Comparison of ENCODE assay signal across 8 cellular contexts in the genomic region with DNA sequence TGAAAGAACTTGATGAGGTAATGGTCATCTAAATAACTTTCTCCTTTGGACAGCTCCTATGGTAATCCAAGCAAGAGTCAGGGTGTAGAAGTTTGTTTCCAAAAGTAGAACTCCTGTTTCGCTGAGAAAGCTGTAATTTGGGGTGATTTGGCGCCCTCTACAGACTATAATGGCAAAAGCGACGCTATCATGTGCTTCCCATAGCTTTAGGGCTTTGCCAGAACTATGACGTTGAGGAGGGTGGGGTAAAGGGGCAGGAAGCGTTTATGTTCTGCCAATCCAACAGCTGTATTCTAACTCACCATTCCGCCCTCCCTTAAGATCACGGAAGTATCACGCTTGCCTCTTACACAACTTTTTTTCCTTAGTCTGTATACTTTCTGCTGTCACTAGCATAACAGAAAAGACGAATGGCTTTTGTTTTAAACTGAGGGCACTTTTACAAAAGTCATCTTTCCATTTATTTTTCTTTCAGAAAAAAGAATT. TPM values are rescaled to one million over a fixed set of nuclear protein-coding genes. Genes with fewer than 3 reads are reported as not detected.
DNase-seq lines count a peak whose midpoint lies in the region; ATAC-seq and TF ChIP-seq lines count a peak whose summit lies in the region.

A gene with protein sequence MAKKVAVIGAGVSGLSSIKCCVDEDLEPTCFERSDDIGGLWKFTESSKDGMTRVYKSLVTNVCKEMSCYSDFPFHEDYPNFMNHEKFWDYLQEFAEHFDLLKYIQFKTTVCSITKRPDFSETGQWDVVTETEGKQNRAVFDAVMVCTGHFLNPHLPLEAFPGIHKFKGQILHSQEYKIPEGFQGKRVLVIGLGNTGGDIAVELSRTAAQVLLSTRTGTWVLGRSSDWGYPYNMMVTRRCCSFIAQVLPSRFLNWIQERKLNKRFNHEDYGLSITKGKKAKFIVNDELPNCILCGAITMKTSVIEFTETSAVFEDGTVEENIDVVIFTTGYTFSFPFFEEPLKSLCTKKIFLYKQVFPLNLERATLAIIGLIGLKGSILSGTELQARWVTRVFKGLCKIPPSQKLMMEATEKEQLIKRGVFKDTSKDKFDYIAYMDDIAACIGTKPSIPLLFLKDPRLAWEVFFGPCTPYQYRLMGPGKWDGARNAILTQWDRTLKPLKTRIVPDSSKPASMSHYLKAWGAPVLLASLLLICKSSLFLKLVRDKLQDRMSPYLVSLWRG (plus strand): TSS at position 349 of the 486 bp plus-strand sequence. CDS start 5,643 bp downstream, outside the sequence.

- H2AFZ ChIP-seq in OCI-LY7 (ENCODE audit: low read length) = peak within 1 kb of the TSS; percentile 95

- no peaks in the 10 kb centered on the region for H3K79me2 ChIP-seq in OCI-LY7 (ENCODE audit: insufficient read depth, low read depth, low read length)

- TF ChIP-seq CTCF in OCI-LY7 (conservative IDR thresholded peaks at IDR 0.05; ENCODE audit: low read length) (peak; percentile 99), esophagus muscularis mucosa (IDR thresholded peaks at IDR 0.05) (peak; percentile 78 to 87 (median 83))

- H3K27ac Mint-ChIP-seq in IgD-negative memory B cell = peak within 1 kb of the TSS; percentile 28 to 86 (median 63)
- H3K27ac Mint-ChIP-seq in naive B cell = peak within 1 kb of the TSS; percentile 84 to 98 (median 94)
- H3K27ac Mint-ChIP-seq in stimulated activated effector memory CD8-positive, alpha-beta T cell treated with anti-CD3 and anti-CD28 coated beads, Interleukin-12 subunit alpha, Interleukin-12 subunit beta, amount 100 ng/mL, for 72 hours = peak within 1 kb of the TSS; percentile 86

- DNase-seq in DMS153 treated with DMSO at 0.1 percent for 48 hours (lab: John Stamatoyannopoulos, UW; ENCODE audit: unreplicated experiment) (peak; percentile 96), OCI-LY7 (ENCODE audit: low spot score) (peak; percentile 98), activated T-cell treated with anti-CD3 and anti-CD28 coated beads for 4 hours (peak; percentile 75), esophagus muscularis mucosa (ENCODE audit: extremely low spot score) (peak; percentile 97), naive B cell (peak; percentile 87)
- peak; percentile 37 to 81 for DNase-seq in stimulated activated effector memory CD8-positive, alpha-beta T cell treated with anti-CD3 and anti-CD28 coated beads, Interleukin-12 subunit alpha, Interleukin-12 subunit beta, amount 100 ng/mL, for 72 hours (ENCODE audit: low spot score in 2 of 2)

- CTCF ChIA-PET in OCI-LY7 (lab: Charles Lee; ENCODE audit: unreplicated experiment) = interaction anchor here (0.6 to 2.0 kb wide), 16 partner anchors 26 to 1634 kb away, joined by 3 to 32 read pairs (median 4); a partner anchor contains a TSS

- POLR2A ChIA-PET in OCI-LY7 (lab: Charles Lee) = interaction anchor here (0.7 to 3.2 kb wide), 23 partner anchors 9 to 623 kb away, joined by 3 to 28 read pairs (median 4); a partner anchor contains a TSS

- ATAC-seq in GM21576 (IDR thresholded peaks at IDR 0.05; ENCODE audit: unreplicated experiment) (peak; percentile 100), naive B cell (ENCODE audit: low read depth in 2 of 2) (peak; percentile 99 to 100)
- peak; percentile 100 for ATAC-seq in stimulated activated effector memory CD8-positive, alpha-beta T cell treated with anti-CD3 and anti-CD28 coated beads, Interleukin-12 subunit alpha, Interleukin-12 subunit beta, amount 100 ng/mL, for 72 hours

- H3K9me3 Mint-ChIP-seq in IgD-negative memory B cell = no peaks in the 10 kb centered on the region
- peaks cover 0 to 5% (median 2%) of the 10 kb centered on the region in 7 donors for H3K9me3 Mint-ChIP-seq in naive B cell
- H3K9me3 Mint-ChIP-seq in stimulated activated effector memory CD8-positive, alpha-beta T cell treated with anti-CD3 and anti-CD28 coated beads, Interleukin-12 subunit alpha, Interleukin-12 subunit beta, amount 100 ng/mL, for 72 hours = no peaks in the 10 kb centered on the region

- H4K20me1 ChIP-seq in OCI-LY7 (ENCODE audit: insufficient read depth, low read length) = no peaks in the 10 kb centered on the region

- H3K27me3 ChIP-seq in esophagus muscularis mucosa = no peaks in the 10 kb centered on the region

- H3K36me3 Mint-ChIP-seq in IgD-negative memory B cell = peaks cover 5% of the 10 kb centered on the region
- H3K36me3 Mint-ChIP-seq in naive B cell = peaks cover 3 to 10% of the 10 kb centered on the region in 2 donors
- H3K36me3 Mint-ChIP-seq in stimulated activated effector memory CD8-positive, alpha-beta T cell treated with anti-CD3 and anti-CD28 coated beads, Interleukin-12 subunit alpha, Interleukin-12 subunit beta, amount 100 ng/mL, for 72 hours = no peaks in the 10 kb centered on the region

- H3K4me3 ChIP-seq in OCI-LY7 (ENCODE audit: low read depth, low read length, poor library complexity, severe bottlenecking) (peak within 1 kb of the TSS; percentile 64), esophagus muscularis mucosa (peak within 1 kb of the TSS; percentile 24 to 42 (median 38))

- H3K9me2 ChIP-seq in OCI-LY7 (ENCODE audit: insufficient read depth, low read length) = no peaks in the 10 kb centered on the region

- H3K27me3 Mint-ChIP-seq in IgD-negative memory B cell = no peaks in the 10 kb centered on the region
- H3K27me3 Mint-ChIP-seq in naive B cell = no peaks in the 10 kb centered on the region

- H3K4me2 ChIP-seq in OCI-LY7 (ENCODE audit: low read length) = peak within 1 kb of the TSS; percentile 80

- peak within 1 kb of the TSS; percentile 52 for H3K27ac ChIP-seq in OCI-LY7 (ENCODE audit: low read depth, low read length, poor library complexity, severe bottlenecking)
- H3K27ac ChIP-seq in esophagus muscularis mucosa (replicated peaks in 1 of 4) = peak within 1 kb of the TSS; percentile 69 to 79 (median 74)

- 2% methylated on average over 10 of the region's 10 CpGs for WGBS in esophagus muscularis mucosa

- BruUV-seq in OCI-LY7 (replicated peaks; lab: Mats Ljungman, UMichigan) = no TSS peak

- no peak for TF ChIP-seq EP300 in esophagus muscularis mucosa (IDR thresholded peaks at IDR 0.05)

- peak within 1 kb of the TSS; percentile 60 to 80 (median 72) for H3K4me3 Mint-ChIP-seq in IgD-negative memory B cell
- peak within 1 kb of the TSS; percentile 62 to 90 (median 78) for H3K4me3 Mint-ChIP-seq in naive B cell
- H3K4me3 Mint-ChIP-seq in stimulated activated effector memory CD8-positive, alpha-beta T cell treated with anti-CD3 and anti-CD28 coated beads, Interleukin-12 subunit alpha, Interleukin-12 subunit beta, amount 100 ng/mL, for 72 hours = peak within 1 kb of the TSS; percentile 63

- H3K36me3 ChIP-seq in OCI-LY7 (ENCODE audit: insufficient read depth, low read length) = no peaks in the 10 kb centered on the region
- peaks cover 0 to 6% (median 0%) of the 10 kb centered on the region in 4 donors for H3K36me3 ChIP-seq in esophagus muscularis mucosa

- H3K4me1 ChIP-seq in OCI-LY7 (ENCODE audit: insufficient read depth, low read length, poor library complexity, severe bottlenecking) (peaks cover 16% of the 10 kb centered on the region), esophagus muscularis mucosa (peaks cover 5 to 17% (median 16%) of the 10 kb centered on the region in 4 donors)

- intact Hi-C loops in OCI-LY7 (cut with micrococcal nuclease; ENCODE audit: unreplicated experiment) (loop anchor here (1.0 to 10.0 kb wide), 8 partner anchors 62 to 782 kb away; a partner anchor contains a TSS), esophagus muscularis mucosa (cut with DNase I) (loop anchor here (2.0 to 10.0 kb wide), 3 partner anchors 67 to 347 kb away; no protein-coding TSS in a partner anchor)

- TF ChIP-seq POLR2A in esophagus muscularis mucosa (IDR thresholded peaks at IDR 0.05; ENCODE audit: low read depth) = no peak

- H3K4me1 Mint-ChIP-seq in IgD-negative memory B cell = peaks cover 7 to 21% (median 12%) of the 10 kb centered on the region in 3 donors
- H3K4me1 Mint-ChIP-seq in naive B cell = peaks cover 7 to 26% (median 15%) of the 10 kb centered on the region in 3 donors
- peaks cover 8% of the 10 kb centered on the region for H3K4me1 Mint-ChIP-seq in stimulated activated effector memory CD8-positive, alpha-beta T cell treated with anti-CD3 and anti-CD28 coated beads, Interleukin-12 subunit alpha, Interleukin-12 subunit beta, amount 100 ng/mL, for 72 hours

- H3K9me3 ChIP-seq in OCI-LY7 (ENCODE audit: low read length) (0 out of 2 replicates have a peak, but pooled peaks cover 5% of the 10 kb centered on the region), esophagus muscularis mucosa (peaks cover 0 to 1% (median 0%) of the 10 kb centered on the region in 4 donors)

RNA-seq across cellular contexts. Expression of the gene that starts here (rescaled TPM):
- polyA plus RNA-seq in IgD-negative memory B cell (1.5 TPM), naive B cell (ENCODE audit: low read depth in 6 of 6) (1 to 10 TPM; 1.9 to 7.2 (median 4.5) TPM)
- 3.9 and 4.0 TPM in 2 replicates for total RNA-seq in OCI-LY7 (2014; rRNA removed; shearing (Covaris generic))
- total RNA-seq in OCI-LY7 (2022) (2.6 and 4.8 TPM in 2 replicates), esophagus muscularis mucosa (1 to 10 TPM; 1.2 to 3.2 (median 1.7) TPM)

Comparison
In these comparisons a context has a peak if more than half of its experiments do, and no peak if none do; other contexts are left out.
1. Peak in every context shown above with its lines: DNase-seq, ATAC-seq, H3K4me3 ChIP-seq and H3K27ac ChIP-seq.